Comparison of ENCODE assay signal across 26 cellular contexts in genomic region chr17:57323391-57323790, GRCh38.
"Had no signal": no experiment of that assay in that cellular context is flagged by ENCODE, and none has a peak within 500 bp of the region (broad histone marks: within the 10 kb centered on the region; RNA-seq: fewer than 3 reads in every experiment).

No MANE protein-coding gene starts in this region.

- H3K9me3 ChIP-seq: lower lobe of right lung, ovary, prostate gland, right atrium auricular region, stomach, testis, thyroid gland, transverse colon, upper lobe of left lung, vagina had no signal

- H3K27me3 ChIP-seq: ovary, right atrium auricular region, stomach, testis, thyroid gland, transverse colon, upper lobe of left lung, vagina had no signal

- FAIRE-seq: keratinocyte had no signal

- ATAC-seq: left cardiac atrium; left lobe of liver; naive thymus-derived CD8-positive, alpha-beta T cell; sciatic nerve; stimulated activated naive B cell treated with anti-CD40 and anti-IgM and Interleukin-4, amounts not matched to agents 10 μg/mL and 1 μg/mL and 100 μg/mL, for 72 hours; stimulated activated naive CD8-positive, alpha-beta T cell treated with anti-CD3 and anti-CD28 coated beads, Interleukin-15, Interleukin-2, amounts not matched to agents 100 U/mL and 50 U/mL, for 24 hours had no signal

- H3K4me3 ChIP-seq: lower lobe of right lung, ovary, prostate gland, right atrium auricular region, skin epidermis, stomach, testis, thyroid gland, transverse colon, upper lobe of left lung, vagina had no signal

- DNase-seq: hippocampal formation; kidney glomerular epithelial cell; left cardiac atrium; lower lobe of right lung; mammary epithelial cell; mesenchymal stem cell; naive thymus-derived CD8-positive, alpha-beta T cell; ovary; stimulated activated CD4-positive, alpha-beta T cell treated with anti-CD3 and anti-CD28 coated beads, Interleukin-12 subunit alpha, Interleukin-12 subunit beta, amount 100 ng/mL, for 4 hours; stimulated activated CD4-positive, alpha-beta T cell treated with anti-CD3 and anti-CD28 coated beads, Interleukin-15, amount 100 ng/mL, for 24 hours; stimulated activated CD4-positive, alpha-beta T cell treated with anti-CD3 and anti-CD28 coated beads, Interleukin-2, amount 100 ng/mL, for 24 hours; stimulated activated CD4-positive, alpha-beta T cell treated with anti-CD3 and anti-CD28 coated beads, Interleukin-4, amount 100 ng/mL, for 1 hour; stimulated activated naive B cell treated with anti-CD40 and anti-IgM and Interleukin-4, amounts not matched to agents 10 μg/mL and 1 μg/mL and 100 μg/mL, for 72 hours; stimulated activated naive CD8-positive, alpha-beta T cell treated with anti-CD3 and anti-CD28 coated beads, Interleukin-15, Interleukin-2, amounts not matched to agents 100 U/mL and 50 U/mL, for 24 hours; stomach; testis; thyroid gland; transverse colon had no signal

- H3K4me1 ChIP-seq: lower lobe of right lung, prostate gland, stomach, testis, transverse colon, upper lobe of left lung, vagina had no signal

- H3K36me3 ChIP-seq: lower lobe of right lung, ovary, prostate gland, right atrium auricular region, thyroid gland, transverse colon, upper lobe of left lung, vagina had no signal

- H3K27ac ChIP-seq: lower lobe of right lung, ovary, prostate gland, right atrium auricular region, skin epidermis, stomach, testis, transverse colon, upper lobe of left lung, vagina had no signal
